8 cellular contexts compared by ENCODE assay signal in the genomic region with DNA sequence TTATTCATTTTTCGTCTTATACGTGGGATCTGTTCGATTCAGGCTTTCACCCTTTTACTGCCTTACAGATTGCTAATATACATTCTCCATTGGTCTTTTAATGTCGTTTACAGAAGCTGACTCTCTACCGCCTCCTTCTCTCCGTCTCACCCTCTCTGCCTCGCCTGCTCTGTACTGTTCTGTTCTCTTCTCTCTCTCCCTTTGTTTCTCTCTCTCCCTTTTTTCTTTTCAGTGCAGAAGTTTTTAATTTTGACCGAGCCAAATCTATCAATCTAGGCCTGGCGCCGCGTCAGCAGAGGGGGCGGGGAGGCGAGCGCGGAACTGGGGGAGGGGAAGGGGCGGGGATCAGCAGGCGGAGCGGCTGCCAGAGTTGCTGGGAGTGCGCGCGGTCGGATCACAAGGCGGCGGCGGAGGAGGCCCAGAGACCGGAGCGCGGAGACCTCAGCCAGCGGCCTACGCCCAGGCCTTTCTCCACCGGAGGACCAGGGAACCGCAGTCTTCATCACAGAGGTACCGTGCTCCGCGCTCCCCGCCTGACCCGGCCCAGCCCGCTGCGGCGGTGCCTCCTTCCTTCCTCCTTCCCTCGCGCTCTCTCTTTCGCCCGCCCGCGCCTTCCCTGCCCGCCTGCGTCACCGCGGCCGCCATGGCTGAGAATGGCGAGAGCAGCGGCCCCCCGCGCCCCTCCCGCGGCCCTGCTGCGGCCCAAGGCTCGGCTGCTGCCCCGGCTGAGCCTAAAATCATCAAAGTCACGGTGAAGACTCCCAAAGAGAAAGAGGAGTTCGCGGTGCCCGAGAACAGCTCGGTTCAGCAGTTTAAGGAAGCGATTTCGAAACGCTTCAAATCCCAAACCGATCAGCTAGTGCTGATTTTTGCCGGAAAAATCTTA. TPM values are rescaled to one million over a fixed set of nuclear protein-coding genes. Genes with fewer than 3 reads are reported as not detected.
DNase-seq lines count a peak whose midpoint lies in the region; ATAC-seq, FAIRE-seq and TF ChIP-seq lines count a peak whose summit lies in the region.

UBQLN2 (plus strand) TSS at position 397 of the 886 bp plus-strand sequence; CDS start at position 644, 247 bp downstream.

- H3K27ac ChIP-seq in HepG2 (ENCODE audit: extremely low read length, insufficient read depth, low read length) = peak within 1 kb of the TSS; percentile 82

- H3K27me3 ChIP-seq in HepG2 (ENCODE audit: control insufficient read depth in 1 of 2, insufficient read depth in 2 of 2, low read length in 2 of 2) = no peaks in the 10 kb centered on the region; a peak in 1 of 5 replicates

- BruUV-seq in HepG2 (replicated peaks; lab: Mats Ljungman, UMichigan) = no TSS peak

- no peak for TF ChIP-seq EP300 in HepG2 (IDR thresholded peaks at IDR 0.05; ENCODE audit: low read depth in 2 of 2, low read length in 2 of 2)
- no peak for TF ChIP-seq EP300 in HepG2 (CRISPR knock-in tag; IDR thresholded peaks at IDR 0.05; ENCODE audit: borderline replicate concordance)

- TF ChIP-seq CTCF in AG09319 (IDR thresholded peaks at IDR 0.05; ENCODE audit: low read depth, low read length) (peak; percentile 42), HepG2 (CRISPR knock-in tag; IDR thresholded peaks at IDR 0.05) (no peak)

- FAIRE-seq in HepG2 (lab: Jason Lieb, UNC) = no peak

- under 1% methylated on average over 21 of the region's 70 CpGs for WGBS in HepG2 (ENCODE audit: low lambda C conversion rate)

- peak within 1 kb of the TSS; percentile 82 for H3K4me3 Mint-ChIP-seq in activated CD4-positive, alpha-beta T cell treated with anti-CD3 and anti-CD28 coated beads, Interleukin-2, amount 10 ng/mL, durations not matched to agents 7 days and 5 days

- H3K9ac ChIP-seq in HepG2 (ENCODE audit: insufficient read depth, low read depth, low read length) = peak within 1 kb of the TSS; percentile 81

- H4K20me1 ChIP-seq in HepG2 (ENCODE audit: insufficient read depth, low read length) = peaks cover 11% of the 10 kb centered on the region; the same call in 1 of the 2 replicates

- no peaks in the 10 kb centered on the region for H3K9me3 ChIP-seq in HepG2 (ENCODE audit: low read length)

- H3K9me3 Mint-ChIP-seq in activated CD4-positive, alpha-beta T cell treated with anti-CD3 and anti-CD28 coated beads, Interleukin-2, amount 10 ng/mL, durations not matched to agents 7 days and 5 days = no peaks in the 10 kb centered on the region

- peak; percentile 73 to 87 for TF ChIP-seq POLR2A in HepG2 (IDR thresholded peaks at IDR 0.05; ENCODE audit: insufficient read depth in 1 of 2, low read depth in 2 of 2, low read length in 2 of 2)

- peaks cover 37% of the 10 kb centered on the region for H3K79me2 ChIP-seq in HepG2 (ENCODE audit: insufficient read depth, low read length)

- peak; percentile 73 for ATAC-seq in GM19025 (IDR thresholded peaks at IDR 0.05; ENCODE audit: low read depth, unreplicated experiment)
- peak; percentile 78 for ATAC-seq in HG03354 (IDR thresholded peaks at IDR 0.05; ENCODE audit: poor library complexity, severe bottlenecking, unreplicated experiment)
- ATAC-seq in HepG2 = peak; percentile 92

- POLR2A ChIA-PET in activated CD4-positive, alpha-beta T cell treated with anti-CD3 and anti-CD28 coated beads, Interleukin-2, amount 10 ng/mL, durations not matched to agents 7 days and 5 days (lab: Charles Lee) = interaction anchor here (1.0 kb wide), 1 partner anchor 249 kb away, joined by 3 read pairs; no protein-coding TSS in a partner anchor
- POLR2A ChIA-PET in HepG2 (lab: Yijun Ruan, JAX) = no interaction called here

- H3K4me1 Mint-ChIP-seq in activated CD4-positive, alpha-beta T cell treated with anti-CD3 and anti-CD28 coated beads, Interleukin-2, amount 10 ng/mL, durations not matched to agents 7 days and 5 days = peaks cover 5% of the 10 kb centered on the region

- H2AFZ ChIP-seq in HepG2 (ENCODE audit: low read length) = peak within 1 kb of the TSS; percentile 92

- CTCF ChIA-PET in activated CD4-positive, alpha-beta T cell treated with anti-CD3 and anti-CD28 coated beads, Interleukin-2, amount 10 ng/mL, durations not matched to agents 7 days and 5 days (lab: Charles Lee) = interaction anchor here (0.9 to 1.5 kb wide), 2 partner anchors 9 to 165 kb away, joined by 3 read pairs; partner anchors contain the start of gene NBDY
- CTCF ChIA-PET in HepG2 (lab: Yijun Ruan, JAX; ENCODE audit: low intra/inter-chr PET ratio, low total read pairs) = no interaction called here

- intact Hi-C loops in HepG2 (cut with micrococcal nuclease; ENCODE audit: unreplicated experiment) = loop anchor here (2.0 kb wide), 1 partner anchor 33 kb away; no protein-coding TSS in a partner anchor

- DNase-seq in AG09319 (ENCODE audit: extremely low read depth, low read depth) (peak; percentile 61), NCI-H526 (lab: John Stamatoyannopoulos, UW) (peak; percentile 38 to 85), dedifferentiated amniotic fluid mesenchymal stem cell (ENCODE audit: extremely low spot score) (peak; percentile 63), HepG2 (ENCODE audit: low spot score) (peak; percentile 30)
- peak; percentile 82 for DNase-seq in activated CD4-positive, alpha-beta T cell treated with anti-CD3 and anti-CD28 coated beads, Interleukin-2, amount 10 ng/mL, durations not matched to agents 7 days and 5 days
- peak; percentile 80 for DNase-seq in stimulated activated CD4-positive, alpha-beta T cell treated with anti-CD3 and anti-CD28 coated beads, Interleukin-4, amount 100 ng/mL, for 1 hour

- H3K4me3 ChIP-seq in HepG2 (replicated peaks in 1 of 3; ENCODE audit: insufficient read depth in 1 of 3, low read depth in 2 of 3, low read length in 3 of 3) = peak within 1 kb of the TSS; percentile 76 to 80 (median 79)

- no peak for TF ChIP-seq RAD21 in HepG2 (CRISPR knock-in tag; IDR thresholded peaks at IDR 0.05)

- in situ Hi-C loops in HepG2 (cut with HindIII; ENCODE audit: extremely low pct_ligation_motif_present, low pct_unique_long_range_greater_than_20kb) = no loop called here

- peak within 1 kb of the TSS; percentile 87 for H3K4me2 ChIP-seq in HepG2 (ENCODE audit: low read depth, low read length)

- no peaks in the 10 kb centered on the region for H3K27me3 Mint-ChIP-seq in activated CD4-positive, alpha-beta T cell treated with anti-CD3 and anti-CD28 coated beads, Interleukin-2, amount 10 ng/mL, durations not matched to agents 7 days and 5 days

- H3K36me3 ChIP-seq in HepG2 (replicated peaks in 1 of 2; ENCODE audit: control insufficient read depth in 1 of 2, insufficient read depth in 2 of 2, low read length in 2 of 2) = no peaks in the 10 kb centered on the region

- peak within 1 kb of the TSS; percentile 96 for H3K27ac Mint-ChIP-seq in activated CD4-positive, alpha-beta T cell treated with anti-CD3 and anti-CD28 coated beads, Interleukin-2, amount 10 ng/mL, durations not matched to agents 7 days and 5 days

- peaks cover 27% of the 10 kb centered on the region for H3K36me3 Mint-ChIP-seq in activated CD4-positive, alpha-beta T cell treated with anti-CD3 and anti-CD28 coated beads, Interleukin-2, amount 10 ng/mL, durations not matched to agents 7 days and 5 days (ENCODE audit: low read depth)

- no peaks in the 10 kb centered on the region for H3K4me1 ChIP-seq in HepG2 (ENCODE audit: insufficient read depth, low read length)

TF ChIP-seq in HepG2, 621 proteins besides CTCF, POLR2A, EP300 and RAD21 (continues in another document):
- TF ChIP-seq FOSL2 (CRISPR knock-in tag; IDR thresholded peaks at IDR 0.05) = 0 out of 2 replicates have a peak, but pooled peaks have one; percentile 17
- TF ChIP-seq TSC22D2 (CRISPR knock-in tag; IDR thresholded peaks at IDR 0.05; ENCODE audit: borderline replicate concordance) = peak; percentile 28; the same call in 1 of the 2 replicates
- TF ChIP-seq ZNF205 (CRISPR knock-in tag; IDR thresholded peaks at IDR 0.05) = no peak
- TF ChIP-seq, protein P1, sequence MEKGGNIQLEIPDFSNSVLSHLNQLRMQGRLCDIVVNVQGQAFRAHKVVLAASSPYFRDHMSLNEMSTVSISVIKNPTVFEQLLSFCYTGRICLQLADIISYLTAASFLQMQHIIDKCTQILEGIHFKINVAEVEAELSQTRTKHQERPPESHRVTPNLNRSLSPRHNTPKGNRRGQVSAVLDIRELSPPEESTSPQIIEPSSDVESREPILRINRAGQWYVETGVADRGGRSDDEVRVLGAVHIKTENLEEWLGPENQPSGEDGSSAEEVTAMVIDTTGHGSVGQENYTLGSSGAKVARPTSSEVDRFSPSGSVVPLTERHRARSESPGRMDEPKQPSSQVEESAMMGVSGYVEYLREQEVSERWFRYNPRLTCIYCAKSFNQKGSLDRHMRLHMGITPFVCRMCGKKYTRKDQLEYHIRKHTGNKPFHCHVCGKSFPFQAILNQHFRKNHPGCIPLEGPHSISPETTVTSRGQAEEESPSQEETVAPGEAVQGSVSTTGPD (CRISPR knock-in tag; IDR thresholded peaks at IDR 0.05) = no peak
- TF ChIP-seq ZNF552 (CRISPR knock-in tag; IDR thresholded peaks at IDR 0.05; ENCODE audit: borderline replicate concordance) = 0 out of 2 replicates have a peak, but pooled peaks have one; percentile 49

RNA-seq across cellular contexts. Expression of gene UBQLN2, which starts in this region (rescaled TPM):
- total RNA-seq in activated CD4-positive, alpha-beta T cell treated with anti-CD3 and anti-CD28 coated beads, Interleukin-2, amount 10 ng/mL, durations not matched to agents 7 days and 5 days = 10 to 100 TPM; 50.6 to 59.7 TPM
- total RNA-seq in HepG2 (2016; rRNA removed; fragmentation: Illumina TruSeq; extraction: Trizol) = 4.1 and 6.9 TPM in 2 replicates
- total RNA-seq in HepG2 (2016; cell fraction: cytosol; rRNA removed; fragmentation: Illumina TruSeq; extraction: Trizol; ENCODE audit: low read depth) = 0.53 and 0.71 TPM in 2 replicates
- 4.1 and 7.0 TPM in 2 replicates for total RNA-seq in HepG2 (2016; cell fraction: insoluble cytoplasmic fraction; rRNA removed; fragmentation: Illumina TruSeq; extraction: Trizol)
- 2.5 and 2.7 TPM in 2 replicates for total RNA-seq in HepG2 (2016; cell fraction: membrane; rRNA removed; fragmentation: Illumina TruSeq; extraction: Trizol)
- 7.1 and 7.3 TPM in 2 replicates for total RNA-seq in HepG2 (2016; cell fraction: nucleus; rRNA removed; fragmentation: Illumina TruSeq; extraction: Trizol)
- polyA plus RNA-seq in HepG2 (2011; rRNA removed) = 7.2 and 7.6 TPM in 2 replicates
- 6.3 and 8.1 TPM in 2 replicates for polyA plus RNA-seq in HepG2 (2011; cell fraction: cytosol; rRNA removed)
- polyA plus RNA-seq in HepG2 (2011; cell fraction: nucleus; rRNA removed) = 6.3 and 7.2 TPM in 2 replicates
- polyA plus RNA-seq in HepG2 (2012) = 9.6 and 10.1 TPM in 2 replicates
- 0.43 and 0.59 TPM in 2 replicates for polyA plus RNA-seq in HepG2 (2016; cell fraction: cytosol; fragmentation: Illumina TruSeq; extraction: Trizol; ENCODE audit: low read depth)
- 10.4 and 13.8 TPM in 2 replicates for polyA plus RNA-seq in HepG2 (2016; cell fraction: insoluble cytoplasmic fraction; fragmentation: Illumina TruSeq; extraction: Trizol; ENCODE audit: low read depth)
- polyA plus RNA-seq in HepG2 (2016; cell fraction: membrane; fragmentation: Illumina TruSeq; extraction: Trizol; ENCODE audit: low read depth) = 2.0 and 2.5 TPM in 2 replicates
- 6.8 and 7.8 TPM in 2 replicates for polyA plus RNA-seq in HepG2 (2016; cell fraction: nucleus; fragmentation: Illumina TruSeq; extraction: Trizol; ENCODE audit: insufficient read depth, low read depth)
- 16.2 and 56.0 TPM in 2 replicates for polyA minus RNA-seq in HepG2 (2011; rRNA and poly(A)+ RNA removed; ENCODE audit: low replicate concordance)
- 11.5 and 15.8 TPM in 2 replicates for polyA minus RNA-seq in HepG2 (2011; cell fraction: cytosol; rRNA and poly(A)+ RNA removed)
- polyA minus RNA-seq in HepG2 (2011; cell fraction: nucleus; rRNA and poly(A)+ RNA removed) = 18.4 and 20.9 TPM in 2 replicates

Comparison
In these comparisons a context has a peak if more than half of its experiments do, and no peak if none do; other contexts are left out.
1. Peak in every context shown above with its lines: DNase-seq, ATAC-seq, H3K4me3 ChIP-seq and H3K27ac ChIP-seq.
2. RNA of gene UBQLN2 (total RNA-seq): 50.6 to 59.7 TPM in activated CD4-positive, alpha-beta T cell treated with anti-CD3 and anti-CD28 coated beads, Interleukin-2, amount 10 ng/mL, durations not matched to agents 7 days and 5 days; 0.53 to 7.3 TPM in HepG2; every median in the first group is over 4 times any median in the second.
3. DNase-seq: peak in every context shown above with its lines; median percentile 82 in activated CD4-positive, alpha-beta T cell treated with anti-CD3 and anti-CD28 coated beads, Interleukin-2, amount 10 ng/mL, durations not matched to agents 7 days and 5 days; 80 in stimulated activated CD4-positive, alpha-beta T cell treated with anti-CD3 and anti-CD28 coated beads, Interleukin-4, amount 100 ng/mL, for 1 hour; 63 in dedifferentiated amniotic fluid mesenchymal stem cell; 62 in NCI-H526; 61 in AG09319; 30 in HepG2.